ENCODE assay signal across 1 cellular context in the genomic region with DNA sequence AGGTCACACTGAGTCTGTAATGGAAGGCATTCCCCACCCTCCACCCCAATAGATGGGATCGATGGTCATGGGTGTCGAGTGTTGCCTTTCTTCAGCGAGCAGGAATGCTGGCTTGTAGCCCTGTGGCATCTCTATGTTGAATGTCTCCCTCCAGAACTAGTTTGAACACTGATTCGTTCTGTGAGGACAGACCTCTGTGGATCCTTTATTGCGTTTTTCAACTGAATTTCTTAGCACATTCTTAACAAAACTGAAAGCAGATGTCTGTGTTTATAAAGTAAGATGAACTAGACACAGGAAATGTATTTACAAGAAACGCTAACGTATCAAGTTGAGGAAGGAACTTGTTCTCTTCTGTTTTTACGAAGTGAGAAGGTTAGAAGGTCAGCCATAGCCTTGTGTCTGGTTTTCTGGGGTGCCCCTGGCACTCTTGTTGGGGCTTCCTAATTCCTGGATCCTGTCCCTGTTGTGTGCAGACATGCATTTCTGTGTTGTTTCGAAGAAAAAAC.
TF ChIP-seq lines count a peak whose summit lies in the region.

No MANE protein-coding gene starts in this region.

TF ChIP-seq in H1, 55 proteins besides CTCF, POLR2A, EP300 and RAD21:
- no peak for TF ChIP-seq PHF8 (conservative IDR thresholded peaks at IDR 0.05; ENCODE audit: low read depth, low read length)
- TF ChIP-seq CREB1 (IDR thresholded peaks at IDR 0.05): no peak
- no peak for TF ChIP-seq BCL11A (IDR thresholded peaks at IDR 0.05; ENCODE audit: low read depth in 2 of 2, low read length in 2 of 2)
- TF ChIP-seq BACH1 (IDR thresholded peaks at IDR 0.05; ENCODE audit: low read length): no peak
- TF ChIP-seq KDM5A (IDR thresholded peaks at IDR 0.05; ENCODE audit: low read length): no peak
- no peak for TF ChIP-seq CBX8 (IDR thresholded peaks at IDR 0.05; ENCODE audit: borderline replicate concordance, low read depth, low read length)
- no peak for TF ChIP-seq BRCA1 (IDR thresholded peaks at IDR 0.05; ENCODE audit: low read depth, low read length)
- no peak for TF ChIP-seq CBX5 (IDR thresholded peaks at IDR 0.05; ENCODE audit: low read depth, low read length)
- no peak for TF ChIP-seq POLR2AphosphoS5 (IDR thresholded peaks at IDR 0.05; ENCODE audit: low read depth, low read length)
- TF ChIP-seq TAF1 (IDR thresholded peaks at IDR 0.05; ENCODE audit: low read depth, low read length): no peak
- TF ChIP-seq RNF2 (IDR thresholded peaks at IDR 0.05; ENCODE audit: borderline replicate concordance, low read depth, low read length, missing control alignments, poor library complexity, severe bottlenecking): no peak
- TF ChIP-seq SP1 (IDR thresholded peaks at IDR 0.05; ENCODE audit: low read depth, low read length): no peak
- TF ChIP-seq RFX5 (IDR thresholded peaks at IDR 0.05; ENCODE audit: borderline replicate concordance, low read depth, low read length): no peak
